11 cellular contexts compared by ENCODE assay signal in the genomic region with DNA sequence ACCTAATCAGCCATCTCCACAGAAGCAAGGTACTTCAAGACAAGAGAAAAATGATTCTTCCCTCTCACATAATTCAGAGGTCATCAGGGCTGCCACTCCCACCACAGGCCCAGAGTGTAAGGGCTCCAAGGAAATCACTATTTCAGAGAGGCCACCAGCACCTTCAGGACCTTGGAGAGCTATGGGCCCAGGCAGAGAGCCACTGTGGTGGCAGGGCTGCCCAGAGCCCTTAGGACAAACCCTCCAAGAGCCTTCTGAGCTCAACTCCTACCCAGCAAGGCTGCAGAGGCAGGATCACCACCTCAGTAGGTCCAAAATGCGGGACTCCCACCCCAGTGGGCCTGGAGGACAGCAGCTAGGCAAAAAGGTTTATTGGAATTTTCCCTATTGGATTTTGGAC. TPM values are rescaled to one million over a fixed set of nuclear protein-coding genes. Genes with fewer than 3 reads are reported as not detected.
DNase-seq lines count a peak whose midpoint lies in the region; ATAC-seq and TF ChIP-seq lines count a peak whose summit lies in the region.
"Had no signal": no experiment of that assay in that cellular context is flagged by ENCODE, and none has a peak within 500 bp of the region (broad histone marks: within the 10 kb centered on the region; RNA-seq: fewer than 3 reads in every experiment).

No MANE protein-coding gene starts in this region.

- ATAC-seq in HG02938 (IDR thresholded peaks at IDR 0.05; ENCODE audit: unreplicated experiment): no peak

- no peaks in the 10 kb centered on the region for H3K27me3 ChIP-seq in ovary

- TF ChIP-seq POLR2A in ovary (IDR thresholded peaks at IDR 0.05): no peak

- TF ChIP-seq EP300 in ovary (IDR thresholded peaks at IDR 0.05): no peak

- intact Hi-C loops in ovary (cut with DNase I): no loop called here

- no peak overlapping the region for H3K4me3 ChIP-seq in choroid plexus epithelial cell (ENCODE audit: low read depth, low read length)
- no peak overlapping the region for H3K4me3 ChIP-seq in ovary

- H3K36me3 ChIP-seq in ovary: no peaks in the 10 kb centered on the region

- H3K4me1 ChIP-seq in ovary (ENCODE audit: insufficient read depth): no peaks in the 10 kb centered on the region

- no peak overlapping the region for H3K27ac ChIP-seq in ovary

- no peak for TF ChIP-seq CTCF in choroid plexus epithelial cell (conservative IDR thresholded peaks at IDR 0.05; ENCODE audit: low read depth, low read length)
- TF ChIP-seq CTCF in ovary (IDR thresholded peaks at IDR 0.05): no peak

- 79 to 88% (median 86%) methylated on average over 1 of the region's 1 CpG for WGBS in ovary, 3 donors

- H3K9me3 ChIP-seq in ovary: no peaks in the 10 kb centered on the region

- DNase-seq in EL (peak; percentile 15), M059J (ENCODE audit: low read depth) (peak; percentile 20), choroid plexus epithelial cell (ENCODE audit: low read depth) (peak; percentile 20), left kidney (ENCODE audit: low read depth, low spot score) (peak; percentile 81), anterior cingulate cortex (lab: John Stamatoyannopoulos, UW) (no peak), ovary (no peak), NCI-H2081 (lab: John Stamatoyannopoulos, UW) (no peak)
- DNase-seq: CD4-positive, alpha-beta memory T cell; effector CD4-positive, alpha-beta T cell; NCI-H2171 had no signal

RNA-seq across cellular contexts. Expression of gene FAN1, which starts 17.9 kb away (rescaled TPM):
- total RNA-seq in M059J (2014; rRNA removed; shearing (Covaris generic)): 9.6 and 13.5 TPM in 2 replicates
- total RNA-seq in ovary: 10 to 100 TPM; 10.1 to 24.1 (median 19.0) TPM
- polyA plus RNA-seq in ovary: 10 to 100 TPM; 12.7 to 17.9 TPM

Comparison
In these comparisons a context has a peak if more than half of its experiments do, and no peak if none do; other contexts are left out.
1. DNase-seq: peak in EL (single experiment), M059J (single experiment), choroid plexus epithelial cell (single experiment) and left kidney (single experiment); none in anterior cingulate cortex (0 of 58), ovary (0 of 5) and NCI-H2081 (0 of 2).